ENCODE assay signal across 14 cellular contexts in genomic region chr10:110923856-110924493, GRCh38. TPM values are rescaled to one million over a fixed set of nuclear protein-coding genes. Genes with fewer than 3 reads are reported as not detected.
DNase-seq lines count a peak whose midpoint lies in the region; ATAC-seq, FAIRE-seq and TF ChIP-seq lines count a peak whose summit lies in the region.
"Had no signal": no experiment of that assay in that cellular context is flagged by ENCODE, and none has a peak within 500 bp of the region (broad histone marks: within the 10 kb centered on the region; RNA-seq: fewer than 3 reads in every experiment).

No MANE protein-coding gene starts in this region.

- H3K27me3 ChIP-seq in Caco-2 (replicated peaks; ENCODE audit: control insufficient read depth, insufficient read depth, low read length) (no peaks in the 10 kb centered on the region), smooth muscle cell (ENCODE audit: low read depth) (no peaks in the 10 kb centered on the region)
- H3K27me3 ChIP-seq: MG63 had no signal

- H4K20me1 ChIP-seq in smooth muscle cell (ENCODE audit: low read depth): peaks cover 91% of the 10 kb centered on the region

- 65% methylated on average over 2 of the region's 2 CpGs for WGBS in smooth muscle cell (ENCODE audit: low lambda C conversion rate)

- H3K9me3 Mint-ChIP-seq in Caco-2 (ENCODE audit: unreplicated experiment): no peaks in the 10 kb centered on the region

- H3F3A ChIP-seq in smooth muscle cell (ENCODE audit: low read depth): no peaks in the 10 kb centered on the region

- peak; percentile 15 for ATAC-seq in GM19463 (IDR thresholded peaks at IDR 0.05; ENCODE audit: unreplicated experiment)
- ATAC-seq in GM18502 (IDR thresholded peaks at IDR 0.05; ENCODE audit: poor library complexity, unreplicated experiment): no peak
- ATAC-seq in GM19023 (IDR thresholded peaks at IDR 0.05; ENCODE audit: unreplicated experiment): no peak
- ATAC-seq: psoas muscle had no signal

- peak overlapping the region; percentile 50 for H3K27ac Mint-ChIP-seq in Caco-2 (ENCODE audit: unreplicated experiment)

- H3K36me3 Mint-ChIP-seq in Caco-2 (ENCODE audit: insufficient read depth, unreplicated experiment): peaks cover 2% of the 10 kb centered on the region

- TF ChIP-seq POLR2A in NB4 (IDR thresholded peaks at IDR 0.05; ENCODE audit: extremely low read depth, insufficient read length): no peak

- TF ChIP-seq CTCF in Caco-2 (IDR thresholded peaks at IDR 0.05; ENCODE audit: insufficient read depth in 1 of 2, low read depth in 1 of 2, low read length in 1 of 2, severe bottlenecking in 1 of 2, unreplicated experiment in 1 of 2) (no peak), NB4 (IDR thresholded peaks at IDR 0.05; ENCODE audit: low read depth, low read length) (no peak), smooth muscle cell (IDR thresholded peaks at IDR 0.05; ENCODE audit: borderline replicate concordance, insufficient read depth, poor library complexity, severe bottlenecking) (no peak)

- H3K4me1 Mint-ChIP-seq in Caco-2 (ENCODE audit: low read depth, unreplicated experiment): peaks cover 7% of the 10 kb centered on the region

- intact Hi-C loops in Caco-2 (cut with micrococcal nuclease; ENCODE audit: unreplicated experiment): no loop called here

- H3K4me3 Mint-ChIP-seq in Caco-2 (ENCODE audit: unreplicated experiment): no peak overlapping the region

- H3K36me3 ChIP-seq in Caco-2 (ENCODE audit: control insufficient read depth, insufficient read depth, low read length): no peaks in the 10 kb centered on the region
- no peaks in the 10 kb centered on the region for H3K36me3 ChIP-seq in smooth muscle cell (ENCODE audit: low read depth)

- H3K9me3 ChIP-seq in Caco-2 (no peaks in the 10 kb centered on the region), smooth muscle cell (replicated peaks; ENCODE audit: low read depth) (no peaks in the 10 kb centered on the region)
- H3K9me3 ChIP-seq: MG63, psoas muscle had no signal

- POLR2A ChIA-PET in Caco-2 (lab: Charles Lee): no interaction called here

- no peak overlapping the region for H3K4me2 ChIP-seq in smooth muscle cell

- no peak overlapping the region for H3K4me3 ChIP-seq in Caco-2 (ENCODE audit: low read depth, low read length)
- peak overlapping the region; percentile 14 for H3K4me3 ChIP-seq in NB4 (ENCODE audit: low read depth, low read length)
- no peak overlapping the region for H3K4me3 ChIP-seq in smooth muscle cell
- H3K4me3 ChIP-seq: MG63, psoas muscle had no signal

- H3K9ac ChIP-seq in smooth muscle cell (ENCODE audit: low read depth): no peak overlapping the region

- peak; percentile 89 for FAIRE-seq in islet of Langerhans (lab: Jason Lieb, UNC)
- FAIRE-seq: D721Med, keratinocyte had no signal

- no peak overlapping the region for H2AFZ ChIP-seq in smooth muscle cell (ENCODE audit: low read depth)

- H3K4me1 ChIP-seq in Caco-2 (peaks cover 7% of the 10 kb centered on the region; the same call in 1 of the 2 replicates), smooth muscle cell (ENCODE audit: low read depth) (peaks cover 20% of the 10 kb centered on the region)

- H3K27me3 Mint-ChIP-seq in Caco-2 (ENCODE audit: insufficient read depth, unreplicated experiment): no peaks in the 10 kb centered on the region

- no peak overlapping the region for H3K27ac ChIP-seq in smooth muscle cell (ENCODE audit: low read depth)
- H3K27ac ChIP-seq: psoas muscle had no signal

- CTCF ChIA-PET in Caco-2 (lab: Charles Lee): no interaction called here

- BruUV-seq in Caco-2 (replicated peaks; lab: Mats Ljungman, UMichigan): no TSS peak

- DNase-seq in Caco-2 (no peak), NB4 (ENCODE audit: low read depth) (peak; percentile 10), DMS153 (lab: John Stamatoyannopoulos, UW) (no peak), smooth muscle cell (lab: John Stamatoyannopoulos, UW; ENCODE audit: unreplicated experiment) (no peak)
- DNase-seq: activated CD4-positive, alpha-beta T cell treated with anti-CD3 and anti-CD28 coated beads for 48 hours; amygdala; MG63; psoas muscle had no signal

- peaks cover 91% of the 10 kb centered on the region for H3K79me2 ChIP-seq in smooth muscle cell (ENCODE audit: low read depth)

RNA-seq across cellular contexts. Expression of gene SHOC2, which starts 4.6 kb away (rescaled TPM):
- 36.1 and 38.5 TPM in 2 replicates for total RNA-seq in Caco-2 (2022)
- total RNA-seq in smooth muscle cell: 45.1 and 54.4 TPM in 2 replicates
- polyA plus RNA-seq in smooth muscle cell: 19.3 and 22.7 TPM in 2 replicates

RNA-seq across cellular contexts. Expression of gene BBIP1, which starts 5.0 kb away (rescaled TPM):
- total RNA-seq in Caco-2 (2022) (16.7 and 19.2 TPM in 2 replicates), smooth muscle cell (19.5 and 22.3 TPM in 2 replicates)
- polyA plus RNA-seq in smooth muscle cell: 17.8 and 26.3 TPM in 2 replicates

RNA-seq across cellular contexts. Expression of gene PDCD4, which starts 52.2 kb away (rescaled TPM):
- total RNA-seq in Caco-2 (2022) (65.5 and 66.1 TPM in 2 replicates), smooth muscle cell (67.0 and 73.5 TPM in 2 replicates)
- polyA plus RNA-seq in smooth muscle cell: 124 and 141 TPM in 2 replicates
